8 cellular contexts compared by ENCODE assay signal in genomic region chr6:33425668-33426577, GRCh38. TPM values are rescaled to one million over a fixed set of nuclear protein-coding genes. Genes with fewer than 3 reads are reported as not detected.
DNase-seq lines count a peak whose midpoint lies in the region; ATAC-seq and TF ChIP-seq lines count a peak whose summit lies in the region.

No MANE protein-coding gene starts in this region.

- H3K27ac ChIP-seq in Karpas-422 (ENCODE audit: low read length) (peak overlapping the region; percentile 69), SK-N-MC (peak overlapping the region; percentile 79), testis (peak overlapping the region; percentile 86 to 97)

- no peak overlapping the region for H2AFZ ChIP-seq in Karpas-422 (ENCODE audit: low read length)

- peak overlapping the region; percentile 83 for H3K4me2 ChIP-seq in Karpas-422 (ENCODE audit: low read depth, low read length, poor library complexity, severe bottlenecking)

- H3K9me3 ChIP-seq in Karpas-422 (ENCODE audit: low read length) (no peaks in the 10 kb centered on the region), SK-N-MC (ENCODE audit: low read depth, low read length) (no peaks in the 10 kb centered on the region), testis (no peaks in the 10 kb centered on the region)

- WGBS in testis, 2 donors, result 1 to 2% methylated on average over 24 to 36 of the region's 43 CpGs

- H3K27me3 ChIP-seq in Karpas-422 (ENCODE audit: low read length) (no peaks in the 10 kb centered on the region), testis (no peaks in the 10 kb centered on the region)

- no peak for TF ChIP-seq POLR2A in testis (IDR thresholded peaks at IDR 0.05)

- intact Hi-C loops in testis (cut with DNase I; ENCODE audit: low total_unique reads), result no loop called here

- H3K9ac ChIP-seq in Karpas-422 (ENCODE audit: low read length) (peak overlapping the region; percentile 82), SK-N-MC (ENCODE audit: insufficient read length) (peak overlapping the region; percentile 77)

- ATAC-seq in GM18909 (IDR thresholded peaks at IDR 0.05; ENCODE audit: poor library complexity, unreplicated experiment) (peak; percentile 41), omental fat pad (ENCODE audit: low FRiP score) (peak; percentile 83)

- no peaks in the 10 kb centered on the region for H4K20me1 ChIP-seq in Karpas-422 (ENCODE audit: insufficient read depth, low read depth, low read length)

- peak overlapping the region; percentile 82 for H3K4me3 ChIP-seq in Karpas-422 (ENCODE audit: low read length)
- H3K4me3 ChIP-seq in SK-N-MC, result peak overlapping the region; percentile 78
- H3K4me3 ChIP-seq in testis, result peak overlapping the region; percentile 46 to 83

- H3K79me2 ChIP-seq in Karpas-422 (ENCODE audit: low read length), result peaks cover 32% of the 10 kb centered on the region

- DNase-seq in AG08395 (ENCODE audit: low spot score) (peak; percentile 83), Karpas-422 (peak; percentile 92), SK-N-MC (ENCODE audit: low read depth, low spot score) (no peak), germinal center (ENCODE audit: low spot score) (peak; percentile 76), omental fat pad (ENCODE audit: low spot score) (peak; percentile 85), testis (peak; percentile 91)
- DNase-seq in activated naive CD4-positive, alpha-beta T cell treated with anti-CD3 and anti-CD28 coated beads, Interleukin-2, amount 50 U/mL, for 16 hours, result peak; percentile 78

- H3K9me2 ChIP-seq in Karpas-422 (replicated peaks; ENCODE audit: insufficient read depth, low read length), result no peaks in the 10 kb centered on the region

- H3K4me1 ChIP-seq in Karpas-422 (ENCODE audit: low read length) (peaks cover 57% of the 10 kb centered on the region), testis (peaks cover 48% of the 10 kb centered on the region)

- H3K36me3 ChIP-seq in Karpas-422 (ENCODE audit: insufficient read depth, low read length), result no peaks in the 10 kb centered on the region
- no peaks in the 10 kb centered on the region for H3K36me3 ChIP-seq in SK-N-MC (ENCODE audit: insufficient read depth, low read length)
- H3K36me3 ChIP-seq in testis (ENCODE audit: low read depth, missing control alignments), result no peaks in the 10 kb centered on the region

- TF ChIP-seq CTCF in omental fat pad (IDR thresholded peaks at IDR 0.05) (peak in 1 of 3 donors; percentile 13), testis (IDR thresholded peaks at IDR 0.05) (peak in 2 of 3 experiments; percentile 46 to 61)

RNA-seq across cellular contexts. Expression of gene SYNGAP1, which starts 6.1 kb away (rescaled TPM):
- total RNA-seq in Karpas-422 (2014; rRNA removed; shearing (Covaris generic); ENCODE audit: low replicate concordance), result 16.3 and 16.7 TPM in 2 replicates
- total RNA-seq in omental fat pad, result 10 to 100 TPM in 3 of 4 donors, 1 to 10 TPM in 1; 8.8 to 12.3 (median 10.3) TPM
- total RNA-seq in testis, result 10 to 100 TPM; 29.4 to 43.9 TPM
- 31.5 TPM for polyA plus RNA-seq in testis (ENCODE audit: insufficient read depth, low read depth, low replicate concordance)

RNA-seq across cellular contexts. Expression of gene CUTA, which starts 8.0 kb away (rescaled TPM):
- total RNA-seq in Karpas-422 (2014; rRNA removed; shearing (Covaris generic); ENCODE audit: low replicate concordance), result 223 and 260 TPM in 2 replicates
- total RNA-seq in omental fat pad (100 to 1,000 TPM in 2 of 4 donors, 10 to 100 TPM in 2; 57.1 to 107 (median 98.1) TPM), testis (100 to 1,000 TPM; 139 to 146 TPM)
- polyA plus RNA-seq in testis (ENCODE audit: insufficient read depth, low read depth, low replicate concordance), result 132 TPM

RNA-seq across cellular contexts. Expression of gene PHF1, which starts 15.1 kb away (rescaled TPM):
- 32.6 and 66.6 TPM in 2 replicates for total RNA-seq in Karpas-422 (2014; rRNA removed; shearing (Covaris generic); ENCODE audit: low replicate concordance)
- total RNA-seq in omental fat pad (10 to 100 TPM; 40.8 to 56.5 (median 48.9) TPM), testis (100 to 1,000 TPM; 184 to 218 TPM)
- 216 TPM for polyA plus RNA-seq in testis (ENCODE audit: insufficient read depth, low read depth, low replicate concordance)

RNA-seq across cellular contexts. Expression of gene ZBTB9, which starts 28.5 kb away (rescaled TPM):
- 5.1 and 6.8 TPM in 2 replicates for total RNA-seq in Karpas-422 (2014; rRNA removed; shearing (Covaris generic); ENCODE audit: low replicate concordance)
- 1 to 10 TPM; 1.4 to 8.6 (median 5.7) TPM for total RNA-seq in omental fat pad
- total RNA-seq in testis, result 10 to 100 TPM; 15.2 to 15.7 TPM
- polyA plus RNA-seq in testis (ENCODE audit: insufficient read depth, low read depth, low replicate concordance), result 16.9 TPM

RNA-seq across cellular contexts. Expression of gene KIFC1, which starts 34.3 kb away (rescaled TPM):
- 37.8 and 42.8 TPM in 2 replicates for total RNA-seq in Karpas-422 (2014; rRNA removed; shearing (Covaris generic); ENCODE audit: low replicate concordance)
- total RNA-seq in omental fat pad, result 10 to 100 TPM in 1 of 4 donors, 1 to 10 TPM in 1, under 1 TPM in 2; 0.25 to 10.8 (median 3.1) TPM
- 10 to 100 TPM; 19.8 to 22.5 TPM for total RNA-seq in testis
- polyA plus RNA-seq in testis (ENCODE audit: insufficient read depth, low read depth, low replicate concordance), result 20.2 TPM
